In the genomic region with DNA sequence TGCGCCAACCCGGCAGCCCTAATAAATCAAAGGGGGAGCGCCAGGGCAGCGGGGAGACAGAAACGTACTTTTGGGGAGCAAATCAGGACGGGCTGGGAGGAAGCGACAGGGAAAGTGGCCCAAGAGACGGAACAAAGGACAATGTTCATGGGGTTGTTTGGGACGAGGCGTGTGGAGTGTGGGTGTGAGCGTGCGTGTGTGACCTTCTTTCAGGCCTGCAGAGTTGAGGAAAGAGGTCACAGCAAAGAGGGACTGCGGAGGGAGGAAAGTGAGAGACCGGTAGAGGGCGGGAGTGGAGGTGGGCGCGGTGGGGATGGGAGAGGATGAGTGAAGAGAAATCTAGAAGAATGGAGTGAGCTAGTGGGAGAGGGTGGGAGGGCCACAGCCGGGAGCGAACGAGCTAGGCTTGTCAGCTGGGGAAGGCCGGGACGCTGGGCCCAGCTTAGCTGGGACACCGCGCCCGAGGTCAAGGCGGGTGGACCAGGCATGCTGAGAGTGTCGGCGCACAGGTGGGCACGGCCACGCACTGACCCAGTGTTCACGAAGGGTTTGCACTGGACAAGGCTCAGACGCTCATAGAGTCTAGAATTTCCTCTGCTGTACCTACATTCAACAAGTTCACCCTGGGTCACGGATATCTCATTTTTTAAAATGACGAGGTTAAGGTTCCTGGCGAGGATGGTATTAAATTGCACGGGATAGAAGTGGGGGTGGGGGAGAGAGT, we compare ENCODE assay signal across 12 cellular contexts. TPM values are rescaled to one million over a fixed set of nuclear protein-coding genes. Genes with fewer than 3 reads are reported as not detected.
DNase-seq lines count a peak whose midpoint lies in the region; ATAC-seq and TF ChIP-seq lines count a peak whose summit lies in the region.
"Had no signal": no experiment of that assay in that cellular context is flagged by ENCODE, and none has a peak within 500 bp of the region (broad histone marks: within the 10 kb centered on the region; RNA-seq: fewer than 3 reads in every experiment).

No MANE protein-coding gene starts in this region.

- no peaks in the 10 kb centered on the region for H3K36me3 ChIP-seq in stomach
- H3K36me3 ChIP-seq: HAP-1 had no signal

- peaks cover 2% of the 10 kb centered on the region for H3K4me1 Mint-ChIP-seq in activated CD4-positive, alpha-beta T cell treated with anti-CD3 and anti-CD28 coated beads, Interleukin-2, amount 10 ng/mL, durations not matched to agents 24 days and 14 days
- H3K4me1 Mint-ChIP-seq in activated CD4-positive, alpha-beta T cell treated with anti-CD3 and anti-CD28 coated beads for 36 hours, result no peaks in the 10 kb centered on the region
- H3K4me1 Mint-ChIP-seq: activated B cell treated with CpG ODN at 0.5 μM for 24 hours had no signal

- TF ChIP-seq POLR2A in stomach (IDR thresholded peaks at IDR 0.05) (no peak), lower leg skin (IDR thresholded peaks at IDR 0.05) (no peak)

- peaks cover 3 to 44% (median 28%) of the 10 kb centered on the region in 4 donors for H3K4me1 ChIP-seq in stomach
- H3K4me1 ChIP-seq: HAP-1 had no signal

- POLR2A ChIA-PET in activated CD4-positive, alpha-beta T cell treated with anti-CD3 and anti-CD28 coated beads for 36 hours (lab: Charles Lee), result no interaction called here

- H3K36me3 Mint-ChIP-seq in activated CD4-positive, alpha-beta T cell treated with anti-CD3 and anti-CD28 coated beads, Interleukin-2, amount 10 ng/mL, durations not matched to agents 24 days and 14 days (ENCODE audit: low read depth), result peaks cover 9% of the 10 kb centered on the region
- peaks cover 4% of the 10 kb centered on the region for H3K36me3 Mint-ChIP-seq in activated CD4-positive, alpha-beta T cell treated with anti-CD3 and anti-CD28 coated beads for 36 hours (ENCODE audit: low read depth)

- CTCF ChIA-PET in activated CD4-positive, alpha-beta T cell treated with anti-CD3 and anti-CD28 coated beads for 36 hours (lab: Charles Lee), result no interaction called here

- peak overlapping the region in 1 of 5 donors; percentile 23 for H3K27ac ChIP-seq in stomach

- H3K4me3 ChIP-seq in stomach, result peak overlapping the region; percentile 19 to 44 (median 36)
- no peak overlapping the region for H3K4me3 ChIP-seq in lower leg skin (ENCODE audit: low read depth, poor library complexity, severe bottlenecking)
- H3K4me3 ChIP-seq: HAP-1 had no signal

- 8 to 12% (median 10%) methylated on average over 36 of the region's 36 CpGs for WGBS in stomach, 5 donors
- 19 to 20% methylated on average over 36 of the region's 36 CpGs for WGBS in lower leg skin, 2 donors

- no peak overlapping the region for H3K4me3 Mint-ChIP-seq in activated CD4-positive, alpha-beta T cell treated with anti-CD3 and anti-CD28 coated beads, Interleukin-2, amount 10 ng/mL, durations not matched to agents 24 days and 14 days
- no peak overlapping the region for H3K4me3 Mint-ChIP-seq in activated CD4-positive, alpha-beta T cell treated with anti-CD3 and anti-CD28 coated beads for 36 hours
- H3K4me3 Mint-ChIP-seq: activated B cell treated with CpG ODN at 0.5 μM for 24 hours had no signal

- intact Hi-C loops in activated CD4-positive, alpha-beta T cell treated with anti-CD3 and anti-CD28 coated beads, Interleukin-2, amount 10 ng/mL, durations not matched to agents 24 days and 14 days (cut with micrococcal nuclease), result loop anchor here (2.0 kb wide), 1 partner anchor 21 kb away; no protein-coding TSS in a partner anchor
- intact Hi-C loops in activated CD4-positive, alpha-beta T cell treated with anti-CD3 and anti-CD28 coated beads for 36 hours (cut with DNase I, micrococcal nuclease), result loop anchor here in 1 of 2 experiments (10.0 kb wide), 2 partner anchors 187 to 1217 kb away; no protein-coding TSS in a partner anchor
- intact Hi-C loops in stomach (cut with DNase I; ENCODE audit: low total_unique reads), result no loop called here
- intact Hi-C loops in lower leg skin (cut with DNase I; ENCODE audit: low total_unique reads), result no loop called here

- peak; percentile 46 for DNase-seq in activated CD4-positive, alpha-beta T cell treated with anti-CD3 and anti-CD28 coated beads, Interleukin-2, amount 10 ng/mL, durations not matched to agents 24 days and 14 days
- no peak for DNase-seq in activated CD4-positive, alpha-beta T cell treated with anti-CD3 and anti-CD28 coated beads for 36 hours
- DNase-seq in amniotic epithelial cell (ENCODE audit: low read depth), result peak; percentile 68
- peak; percentile 28 for DNase-seq in iPS-NIHi11 (ENCODE audit: low spot score)
- DNase-seq in stomach, result no peak
- no peak for DNase-seq in NOMO-1 treated with dmso at 0.1 percent for 144 hours (lab: John Stamatoyannopoulos, UW; ENCODE audit: unreplicated experiment)
- DNase-seq in lower leg skin (ENCODE audit: low spot score in 2 of 2), result no peak
- DNase-seq: activated B cell treated with CpG ODN at 0.5 μM for 24 hours, AML-193, amniotic stem cell had no signal

- H3K27me3 Mint-ChIP-seq in activated CD4-positive, alpha-beta T cell treated with anti-CD3 and anti-CD28 coated beads, Interleukin-2, amount 10 ng/mL, durations not matched to agents 24 days and 14 days, result peaks cover 84% of the 10 kb centered on the region
- H3K27me3 Mint-ChIP-seq in activated CD4-positive, alpha-beta T cell treated with anti-CD3 and anti-CD28 coated beads for 36 hours, result peaks cover 77% of the 10 kb centered on the region

- H3K9me3 Mint-ChIP-seq in activated CD4-positive, alpha-beta T cell treated with anti-CD3 and anti-CD28 coated beads, Interleukin-2, amount 10 ng/mL, durations not matched to agents 24 days and 14 days, result peaks cover 23% of the 10 kb centered on the region
- H3K9me3 Mint-ChIP-seq in activated CD4-positive, alpha-beta T cell treated with anti-CD3 and anti-CD28 coated beads for 36 hours (ENCODE audit: low read depth), result peaks cover 5% of the 10 kb centered on the region

- peaks cover 28 to 100% (median 98%) of the 10 kb centered on the region in 3 donors for H3K27me3 ChIP-seq in stomach

- TF ChIP-seq CTCF in stomach (IDR thresholded peaks at IDR 0.05) (no peak), lower leg skin (IDR thresholded peaks at IDR 0.05) (no peak)

- ATAC-seq in activated CD4-positive, alpha-beta T cell treated with anti-CD3 and anti-CD28 coated beads for 36 hours, result no peak
- no peak for ATAC-seq in HG02798 (IDR thresholded peaks at IDR 0.05; ENCODE audit: poor library complexity, unreplicated experiment)

- H3K27ac Mint-ChIP-seq in activated CD4-positive, alpha-beta T cell treated with anti-CD3 and anti-CD28 coated beads, Interleukin-2, amount 10 ng/mL, durations not matched to agents 24 days and 14 days, result peak overlapping the region; percentile 10
- H3K27ac Mint-ChIP-seq in activated CD4-positive, alpha-beta T cell treated with anti-CD3 and anti-CD28 coated beads for 36 hours, result no peak overlapping the region
- H3K27ac Mint-ChIP-seq: activated B cell treated with CpG ODN at 0.5 μM for 24 hours had no signal

- TF ChIP-seq EP300 in stomach (IDR thresholded peaks at IDR 0.05), result no peak

- H3K9me3 ChIP-seq in stomach, result peaks cover 0 to 8% (median 3%) of the 10 kb centered on the region in 4 donors
- H3K9me3 ChIP-seq: HAP-1 had no signal

RNA-seq across cellular contexts. Expression of a gene that starts 14.7 kb away (rescaled TPM):
- 0.09 TPM in 1 of 2 replicates, not detected in the other for total RNA-seq in activated CD4-positive, alpha-beta T cell treated with anti-CD3 and anti-CD28 coated beads, Interleukin-2, amount 10 ng/mL, durations not matched to agents 24 days and 14 days
- total RNA-seq in activated CD4-positive, alpha-beta T cell treated with anti-CD3 and anti-CD28 coated beads for 36 hours, result under 1 TPM in 1 of 2 experiments, not detected in 1; 0.09 TPM
- 1 to 10 TPM in 2 of 5 donors, not detected in 3; 1.1 to 2.6 TPM for total RNA-seq in stomach
- polyA plus RNA-seq in stomach, result under 1 TPM in 1 of 3 donors, not detected in 2; 0.53 TPM
- 1 to 10 TPM in 1 of 4 donors, under 1 TPM in 3; 0.34 to 1.1 (median 0.48) TPM for total RNA-seq in lower leg skin
- total RNA-seq: activated B cell treated with CpG ODN at 0.5 μM for 24 hours had no signal

Comparison
In these comparisons a context has a peak if more than half of its experiments do, and no peak if none do; other contexts are left out.
1. DNase-seq: peak in activated CD4-positive, alpha-beta T cell treated with anti-CD3 and anti-CD28 coated beads, Interleukin-2, amount 10 ng/mL, durations not matched to agents 24 days and 14 days (single experiment), amniotic epithelial cell (single experiment) and iPS-NIHi11 (single experiment); none in activated CD4-positive, alpha-beta T cell treated with anti-CD3 and anti-CD28 coated beads for 36 hours (single experiment), stomach (single experiment), NOMO-1 treated with dmso at 0.1 percent for 144 hours (single experiment) and lower leg skin (0 of 2).